17 cellular contexts compared by ENCODE assay signal in genomic region chr6:131937219-131937618, GRCh38. TPM values are rescaled to one million over a fixed set of nuclear protein-coding genes. Genes with fewer than 3 reads are reported as not detected.
DNase-seq lines count a peak whose midpoint lies in the region; ATAC-seq and TF ChIP-seq lines count a peak whose summit lies in the region.
"Had no signal": no experiment of that assay in that cellular context is flagged by ENCODE, and none has a peak within 500 bp of the region (broad histone marks: within the 10 kb centered on the region; RNA-seq: fewer than 3 reads in every experiment).

No MANE protein-coding gene starts in this region.

- H3K4me3 ChIP-seq in fibroblast of pulmonary artery (replicated peaks; ENCODE audit: low read depth, low read length) (no peak overlapping the region), spleen (no peak overlapping the region)

- intact Hi-C loops in spleen (cut with DNase I; ENCODE audit: low total_unique reads) = no loop called here

- H3K36me3 ChIP-seq in spleen = no peaks in the 10 kb centered on the region

- WGBS in spleen, 5 donors = 84 to 93% (median 86%) methylated on average over 1 of the region's 1 CpG

- TF ChIP-seq POLR2A in spleen (IDR thresholded peaks at IDR 0.05) = no peak

- TF ChIP-seq CTCF in fibroblast of pulmonary artery (IDR thresholded peaks at IDR 0.05; ENCODE audit: low read length, missing control alignments) = no peak
- TF ChIP-seq CTCF in spleen (IDR thresholded peaks at IDR 0.05 in 8 of 11, conservative IDR thresholded peaks at IDR 0.05 in 3 of 11) = no peak

- H3K9me3 ChIP-seq in spleen = no peaks in the 10 kb centered on the region

- peak overlapping the region in 7 of 8 donors; percentile 1 to 51 (median 37) for H3K27ac ChIP-seq in spleen

- ATAC-seq in HG02642 (IDR thresholded peaks at IDR 0.05; ENCODE audit: poor library complexity, unreplicated experiment) = no peak
- ATAC-seq in HG03039 (IDR thresholded peaks at IDR 0.05; ENCODE audit: unreplicated experiment) = no peak
- ATAC-seq: naive thymus-derived CD8-positive, alpha-beta T cell; PC-3 had no signal

- peak in 2 of 3 experiments; percentile 5 to 41 for DNase-seq in NCI-H1417 (lab: John Stamatoyannopoulos, UW)
- DNase-seq in NCI-H1417 treated with DMSO at 0.1 percent for 48 hours (lab: John Stamatoyannopoulos, UW) = no peak
- DNase-seq in NCI-H226 = peak; percentile 49
- peak; percentile 35 for DNase-seq in fibroblast of pulmonary artery (ENCODE audit: low read depth)
- DNase-seq in spleen = no peak
- DNase-seq in NCI-H2107 treated with DMSO at 0.1 percent for 48 hours (lab: John Stamatoyannopoulos, UW; ENCODE audit: unreplicated experiment) = no peak
- DNase-seq: activated CD4-positive, alpha-beta T cell treated with anti-CD3 and anti-CD28 coated beads, Interleukin-2, amount 10 ng/mL, durations not matched to agents 24 days and 14 days; activated naive CD4-positive, alpha-beta T cell; CD4-positive, alpha-beta T cell; cortex of kidney; naive thymus-derived CD8-positive, alpha-beta T cell; NCI-H1694; NCI-H526; PC-3; stimulated activated naive CD4-positive, alpha-beta T cell had no signal

- no peaks in the 10 kb centered on the region for H3K4me1 ChIP-seq in spleen

- no peaks in the 10 kb centered on the region for H3K27me3 ChIP-seq in spleen (replicated peaks in 1 of 7)

RNA-seq across cellular contexts. Expression of gene CCN2, which starts 14.0 kb away (rescaled TPM):
- 100 to 1,000 TPM; 253 to 556 (median 319) TPM for total RNA-seq in spleen
- 100 to 1,000 TPM in 1 of 3 donors, 10 to 100 TPM in 2; 20.6 to 115 (median 74.2) TPM for polyA plus RNA-seq in spleen
- total RNA-seq: activated CD4-positive, alpha-beta T cell treated with anti-CD3 and anti-CD28 coated beads, Interleukin-2, amount 10 ng/mL, durations not matched to agents 24 days and 14 days had no signal
- polyA plus RNA-seq: naive thymus-derived CD8-positive, alpha-beta T cell had no signal

Comparison
In these comparisons a context has a peak if more than half of its experiments do, and no peak if none do; other contexts are left out.
1. DNase-seq: peak in NCI-H1417 (2 of 3), NCI-H226 (single experiment) and fibroblast of pulmonary artery (single experiment); none in NCI-H1417 treated with DMSO at 0.1 percent for 48 hours (single experiment), spleen (single experiment) and NCI-H2107 treated with DMSO at 0.1 percent for 48 hours (single experiment).